15 cellular contexts compared by ENCODE assay signal in the genomic region with DNA sequence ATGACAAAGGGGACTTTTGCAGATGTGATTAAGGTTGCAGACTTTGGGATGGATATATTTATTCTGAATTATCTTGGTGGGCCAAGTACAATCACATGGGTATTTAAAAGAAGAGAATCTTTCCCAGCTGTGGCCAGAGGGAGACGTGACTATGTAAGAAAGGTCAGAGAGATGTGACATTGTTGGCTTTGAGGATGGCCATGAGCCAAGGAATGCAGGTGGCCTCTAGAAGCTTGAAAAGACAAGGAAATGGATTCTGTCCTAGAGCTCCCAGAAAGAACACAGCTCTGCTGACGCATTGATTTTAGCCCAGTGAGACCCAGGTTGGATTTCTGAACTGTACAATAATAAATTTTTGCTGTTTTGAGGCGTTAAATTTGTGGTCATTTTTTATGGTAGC.
A peak's percentile ranks its signal among the peaks of the same experiment; 100 is the strongest.
DNase-seq lines count a peak whose midpoint lies in the region; ATAC-seq and TF ChIP-seq lines count a peak whose summit lies in the region.
"Had no signal": no experiment of that assay in that cellular context is flagged by ENCODE, and none has a peak within 500 bp of the region (broad histone marks: within the 10 kb centered on the region; RNA-seq: fewer than 3 reads in every experiment).

No MANE protein-coding gene starts in this region.

- peak; percentile 45 for DNase-seq in NCI-H146 (lab: John Stamatoyannopoulos, UW)
- DNase-seq in NCI-H146 treated with DMSO at 0.1 percent for 48 hours (lab: John Stamatoyannopoulos, UW; ENCODE audit: unreplicated experiment), result no peak
- no peak for DNase-seq in ascending aorta (ENCODE audit: low spot score in 2 of 2)
- no peak for DNase-seq in tibial artery
- no peak for DNase-seq in NCI-H2107 (lab: John Stamatoyannopoulos, UW)
- DNase-seq: activated gamma-delta T cell treated with Interleukin-2 at 50 U/mL for 16 hours; brain microvascular endothelial cell; endodermal cell; naive thymus-derived CD8-positive, alpha-beta T cell; NCI-H1417; NCI-H82; SK-N-SH had no signal

- H3K36me3 ChIP-seq in ascending aorta (no peaks in the 10 kb centered on the region), liver (ENCODE audit: control insufficient read depth in 4 of 4, insufficient read depth in 3 of 4, low read depth in 1 of 4, low read length in 3 of 4) (no peaks in the 10 kb centered on the region), tibial artery (no peaks in the 10 kb centered on the region)
- H3K36me3 ChIP-seq: brain microvascular endothelial cell had no signal

- H3K4me1 ChIP-seq in ascending aorta, result peaks cover 0 to 33% of the 10 kb centered on the region in 2 donors
- peaks cover 0 to 13% (median 4%) of the 10 kb centered on the region in 4 donors for H3K4me1 ChIP-seq in liver (ENCODE audit: control insufficient read depth in 4 of 4, insufficient read depth in 4 of 4, low read length in 3 of 4)
- H3K4me1 ChIP-seq in tibial artery, result peaks cover 0 to 55% (median 28%) of the 10 kb centered on the region in 4 donors

- no peak for TF ChIP-seq CTCF in ascending aorta (IDR thresholded peaks at IDR 0.05)
- no peak for TF ChIP-seq CTCF in liver (IDR thresholded peaks at IDR 0.05; ENCODE audit: low read depth, low read length, missing input control)
- TF ChIP-seq CTCF in tibial artery (IDR thresholded peaks at IDR 0.05), result no peak

- peak; percentile 8 to 18 for TF ChIP-seq RAD21 in liver (IDR thresholded peaks at IDR 0.05)

- intact Hi-C loops in ascending aorta (cut with DNase I), result loop anchor here (5.0 kb wide), 1 partner anchor 471 kb away; no protein-coding TSS in a partner anchor
- intact Hi-C loops in tibial artery (cut with DNase I; ENCODE audit: low total_unique reads), result loop anchor here (10.0 kb wide), 1 partner anchor 619 kb away; a partner anchor contains a TSS

- H3K27me3 ChIP-seq in ascending aorta (no peaks in the 10 kb centered on the region), liver (ENCODE audit: control insufficient read depth in 4 of 4, insufficient read depth in 4 of 4, low read length in 3 of 4) (no peaks in the 10 kb centered on the region), tibial artery (no peaks in the 10 kb centered on the region)
- H3K27me3 ChIP-seq: brain microvascular endothelial cell had no signal

- 64% methylated on average over 3 of the region's 3 CpGs for WGBS in liver

- H3K9ac ChIP-seq in liver (ENCODE audit: low read depth in 1 of 2, low read length in 2 of 2), result no peak overlapping the region
- H3K9ac ChIP-seq: SK-N-SH had no signal

- ATAC-seq in HG03457 (IDR thresholded peaks at IDR 0.05; ENCODE audit: unreplicated experiment) (no peak), HG03442 (IDR thresholded peaks at IDR 0.05; ENCODE audit: unreplicated experiment) (no peak)
- ATAC-seq: naive thymus-derived CD8-positive, alpha-beta T cell had no signal

- no peak overlapping the region for H3K4me3 ChIP-seq in ascending aorta
- no peak overlapping the region for H3K4me3 ChIP-seq in liver (ENCODE audit: low read depth in 1 of 3, low read length in 3 of 3)
- no peak overlapping the region for H3K4me3 ChIP-seq in tibial artery

- peak overlapping the region; percentile 55 to 66 for H3K27ac ChIP-seq in ascending aorta
- H3K27ac ChIP-seq in liver (ENCODE audit: low read depth in 1 of 2, low read length in 2 of 2), result no peak overlapping the region
- H3K27ac ChIP-seq in tibial artery, result peak overlapping the region; percentile 66 to 72
- H3K27ac ChIP-seq: brain microvascular endothelial cell had no signal

- H3K9me3 ChIP-seq in ascending aorta, result no peaks in the 10 kb centered on the region
- no peaks in the 10 kb centered on the region for H3K9me3 ChIP-seq in liver (ENCODE audit: control insufficient read depth in 4 of 4, low read length in 3 of 4)
- no peaks in the 10 kb centered on the region for H3K9me3 ChIP-seq in tibial artery
- H3K9me3 ChIP-seq: SK-N-SH had no signal

TF ChIP-seq in liver, 16 proteins besides CTCF, POLR2A, EP300 and RAD21:
- TF ChIP-seq HNF4A (conservative IDR thresholded peaks at IDR 0.05), result no peak
- no peak for TF ChIP-seq FOXA2 (IDR thresholded peaks at IDR 0.05)
- TF ChIP-seq, protein P1, sequence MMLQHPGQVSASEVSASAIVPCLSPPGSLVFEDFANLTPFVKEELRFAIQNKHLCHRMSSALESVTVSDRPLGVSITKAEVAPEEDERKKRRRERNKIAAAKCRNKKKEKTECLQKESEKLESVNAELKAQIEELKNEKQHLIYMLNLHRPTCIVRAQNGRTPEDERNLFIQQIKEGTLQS (IDR thresholded peaks at IDR 0.05), result no peak
- no peak for TF ChIP-seq GABPA (IDR thresholded peaks at IDR 0.05 in 1 of 2, conservative IDR thresholded peaks at IDR 0.05 in 1 of 2)
- TF ChIP-seq SP1 (IDR thresholded peaks at IDR 0.05), result no peak
- TF ChIP-seq, protein P2, sequence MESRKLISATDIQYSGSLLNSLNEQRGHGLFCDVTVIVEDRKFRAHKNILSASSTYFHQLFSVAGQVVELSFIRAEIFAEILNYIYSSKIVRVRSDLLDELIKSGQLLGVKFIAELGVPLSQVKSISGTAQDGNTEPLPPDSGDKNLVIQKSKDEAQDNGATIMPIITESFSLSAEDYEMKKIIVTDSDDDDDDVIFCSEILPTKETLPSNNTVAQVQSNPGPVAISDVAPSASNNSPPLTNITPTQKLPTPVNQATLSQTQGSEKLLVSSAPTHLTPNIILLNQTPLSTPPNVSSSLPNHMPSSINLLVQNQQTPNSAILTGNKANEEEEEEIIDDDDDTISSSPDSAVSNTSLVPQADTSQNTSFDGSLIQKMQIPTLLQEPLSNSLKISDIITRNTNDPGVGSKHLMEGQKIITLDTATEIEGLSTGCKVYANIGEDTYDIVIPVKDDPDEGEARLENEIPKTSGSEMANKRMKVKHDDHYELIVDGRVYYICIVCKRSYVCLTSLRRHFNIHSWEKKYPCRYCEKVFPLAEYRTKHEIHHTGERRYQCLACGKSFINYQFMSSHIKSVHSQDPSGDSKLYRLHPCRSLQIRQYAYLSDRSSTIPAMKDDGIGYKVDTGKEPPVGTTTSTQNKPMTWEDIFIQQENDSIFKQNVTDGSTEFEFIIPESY (IDR thresholded peaks at IDR 0.05), result no peak
- no peak for TF ChIP-seq HNF4G (IDR thresholded peaks at IDR 0.05)
- TF ChIP-seq FOXA1 (IDR thresholded peaks at IDR 0.05), result no peak
- TF ChIP-seq NR2F2 (IDR thresholded peaks at IDR 0.05), result peak; percentile 66
TF ChIP-seq in liver: peak in this region for 1.

Comparison
In these comparisons a context has a peak if more than half of its experiments do, and no peak if none do; other contexts are left out.
1. H3K27ac ChIP-seq: peak in ascending aorta (2 of 2) and tibial artery (2 of 2); none in liver (0 of 2).